Comparison of ENCODE assay signal across 19 cellular contexts in the genomic region with DNA sequence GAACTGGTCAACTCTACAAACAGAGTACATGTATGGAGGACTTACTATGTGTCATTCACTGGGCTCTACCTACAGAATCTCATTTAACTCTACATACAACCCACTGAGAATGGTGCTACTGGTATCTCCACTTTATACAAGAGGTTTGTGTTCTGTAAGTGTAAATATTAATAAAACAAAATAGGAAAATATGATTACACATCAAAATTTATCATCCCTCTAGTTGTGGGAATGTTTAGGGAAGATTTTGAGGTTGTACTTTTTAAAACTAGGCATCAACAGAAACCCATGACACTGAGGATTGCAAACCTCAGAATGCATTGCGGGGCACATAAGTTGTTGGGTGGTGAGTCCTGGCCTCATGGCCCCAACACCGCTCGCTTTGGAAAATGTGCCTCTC. TPM values are rescaled to one million over a fixed set of nuclear protein-coding genes. Genes with fewer than 3 reads are reported as not detected.
"Had no signal": no experiment of that assay in that cellular context is flagged by ENCODE, and none has a peak within 500 bp of the region (broad histone marks: within the 10 kb centered on the region; RNA-seq: fewer than 3 reads in every experiment).

No MANE protein-coding gene starts in this region.

- H3K9ac ChIP-seq: parathyroid adenoma had no signal

- H3K4me3 Mint-ChIP-seq: immature natural killer cell; naive thymus-derived CD4-positive, alpha-beta T cell; nephron progenitor cell had no signal

- H3K79me2 ChIP-seq: parathyroid adenoma had no signal

- H3K4me1 ChIP-seq: colonic mucosa, gastroesophageal sphincter, parathyroid adenoma, sigmoid colon had no signal

- H3K36me3 ChIP-seq: colonic mucosa, gastroesophageal sphincter, sigmoid colon, stomach had no signal

- H3K27me3 ChIP-seq: colonic mucosa, gastroesophageal sphincter, sigmoid colon, stomach had no signal

- H2AFZ ChIP-seq: parathyroid adenoma had no signal

- ATAC-seq: gastroesophageal sphincter; left colon; naive thymus-derived CD4-positive, alpha-beta T cell had no signal

- FAIRE-seq: kidney, urothelium cell line had no signal

- H3K4me3 ChIP-seq: colonic mucosa, gastroesophageal sphincter, sigmoid colon, skin epidermis, stomach had no signal

- H3K9me3 ChIP-seq: colonic mucosa, gastroesophageal sphincter, sigmoid colon, stomach had no signal

- H3K4me1 Mint-ChIP-seq: immature natural killer cell had no signal

- H3K9me3 Mint-ChIP-seq: immature natural killer cell; naive thymus-derived CD4-positive, alpha-beta T cell; nephron progenitor cell had no signal

- H3K36me3 Mint-ChIP-seq: immature natural killer cell had no signal

- DNase-seq: colonic mucosa; dermis blood vessel endothelial cell; glutamatergic neuron; immature natural killer cell; kidney; left colon; naive thymus-derived CD4-positive, alpha-beta T cell; nephron progenitor cell; sigmoid colon; stimulated activated CD4-positive, alpha-beta T cell treated with anti-CD3 and anti-CD28 coated beads, Interleukin-12 subunit alpha, Interleukin-12 subunit beta, amount 100 ng/mL, for 4 hours; stimulated activated naive CD4-positive, alpha-beta T cell; stomach; substantia nigra; trophoblast cell had no signal

- H3K27ac Mint-ChIP-seq: immature natural killer cell; naive thymus-derived CD4-positive, alpha-beta T cell; nephron progenitor cell had no signal

- H3K27ac ChIP-seq: colonic mucosa, gastroesophageal sphincter, parathyroid adenoma, sigmoid colon had no signal

RNA-seq across cellular contexts. Expression of a gene that starts 11.7 kb away (rescaled TPM):
- total RNA-seq: lung microvascular endothelial cell had no signal
- polyA plus RNA-seq: immature natural killer cell; naive thymus-derived CD4-positive, alpha-beta T cell had no signal
